ENCODE assay signal across 10 cellular contexts in the genomic region with DNA sequence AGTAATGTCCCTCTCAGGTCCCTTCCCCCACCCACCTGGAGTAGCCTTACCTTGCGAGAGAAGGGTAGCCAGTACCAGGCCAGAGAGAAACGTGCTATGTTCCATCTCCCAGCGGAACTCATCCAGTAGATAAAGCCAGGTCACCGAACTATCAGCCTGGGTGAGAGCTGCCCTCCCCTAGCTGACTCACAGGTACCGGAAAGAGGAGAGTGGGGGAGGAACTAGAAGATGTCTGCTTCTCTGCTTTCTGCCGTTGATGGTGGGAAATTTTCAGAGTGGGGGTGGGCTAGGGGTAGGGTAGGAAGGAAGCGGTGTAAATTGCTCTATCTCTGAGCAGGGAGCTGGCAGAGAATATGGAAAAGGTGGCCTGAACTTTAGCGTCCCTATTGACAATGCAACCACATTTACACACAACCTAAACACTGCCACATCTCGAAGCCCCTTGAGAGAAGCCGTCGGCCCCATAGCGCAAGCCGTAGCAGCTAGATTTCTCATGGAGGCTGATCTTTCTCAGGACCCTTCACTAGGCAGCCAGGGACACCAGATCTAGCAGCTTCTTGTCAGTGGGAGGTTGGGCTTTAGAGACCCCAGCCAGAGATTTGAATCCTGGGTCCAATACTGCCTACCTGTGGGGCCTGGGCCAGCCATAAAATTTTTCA. TPM values are rescaled to one million over a fixed set of nuclear protein-coding genes. Genes with fewer than 3 reads are reported as not detected.
DNase-seq lines count a peak whose midpoint lies in the region; ATAC-seq and TF ChIP-seq lines count a peak whose summit lies in the region.
"Had no signal": no experiment of that assay in that cellular context is flagged by ENCODE, and none has a peak within 500 bp of the region (broad histone marks: within the 10 kb centered on the region; RNA-seq: fewer than 3 reads in every experiment).

TSS of gene CD3D (minus strand) at position 203 of the 659 bp plus-strand sequence. CDS start at position 105, 98 bp downstream.

- POLR2A ChIA-PET in activated CD8-positive, alpha-beta T cell treated with anti-CD3 and anti-CD28 coated beads for 36 hours (lab: Charles Lee), result interaction anchor here (0.6 to 2.5 kb wide), 17 partner anchors 17 to 575 kb away, joined by 3 to 15 read pairs (median 4); partner anchors contain the start of genes ARCN1, JAML, KMT2A and MPZL2

- no peaks in the 10 kb centered on the region for H3K27me3 ChIP-seq in right atrium auricular region
- H3K27me3 ChIP-seq: BLaER1 had no signal

- DNase-seq in KBM-7 (peak; percentile 78), NCI-H2227 (lab: John Stamatoyannopoulos, UW; ENCODE audit: unreplicated experiment) (no peak), right atrium auricular region (ENCODE audit: low spot score) (no peak)
- DNase-seq in activated CD8-positive, alpha-beta T cell treated with anti-CD3 and anti-CD28 coated beads for 36 hours, result peak; percentile 85
- peak; percentile 70 for DNase-seq in effector CD4-positive, alpha-beta T cell
- peak; percentile 35 to 62 (median 54) for DNase-seq in stimulated activated CD4-positive, alpha-beta T cell treated with anti-CD3 and anti-CD28 coated beads, TNF-alpha, amount 100 ng/mL, for 1 hour (ENCODE audit: low read depth in 3 of 3, low spot score in 1 of 3)
- DNase-seq: NCI-H1436 had no signal

- H3K9me3 Mint-ChIP-seq in activated CD8-positive, alpha-beta T cell treated with anti-CD3 and anti-CD28 coated beads for 36 hours, result no peaks in the 10 kb centered on the region

- intact Hi-C loops in activated CD8-positive, alpha-beta T cell treated with anti-CD3 and anti-CD28 coated beads for 36 hours (cut with micrococcal nuclease), result loop anchor here (5.0 kb wide), 2 partner anchors 125 to 140 kb away; no protein-coding TSS in a partner anchor

- H3K4me1 ChIP-seq in right atrium auricular region, result no peaks in the 10 kb centered on the region

- H3K9me3 ChIP-seq in right atrium auricular region, result no peaks in the 10 kb centered on the region
- H3K9me3 ChIP-seq: BLaER1 had no signal

- peak within 1 kb of the TSS; percentile 81 for H3K4me3 Mint-ChIP-seq in activated CD8-positive, alpha-beta T cell treated with anti-CD3 and anti-CD28 coated beads for 36 hours

- no peak within 1 kb of the TSS for H3K27ac ChIP-seq in right atrium auricular region
- H3K27ac ChIP-seq: BLaER1 had no signal

- no peaks in the 10 kb centered on the region for H3K27me3 Mint-ChIP-seq in activated CD8-positive, alpha-beta T cell treated with anti-CD3 and anti-CD28 coated beads for 36 hours

- H3K36me3 Mint-ChIP-seq in activated CD8-positive, alpha-beta T cell treated with anti-CD3 and anti-CD28 coated beads for 36 hours (ENCODE audit: low read depth), result peaks cover 67% of the 10 kb centered on the region

- H3K4me3 ChIP-seq in right atrium auricular region, result no peak within 1 kb of the TSS
- H3K4me3 ChIP-seq: BLaER1 had no signal

- ATAC-seq in activated CD8-positive, alpha-beta T cell treated with anti-CD3 and anti-CD28 coated beads for 36 hours, result peak; percentile 56
- ATAC-seq in GM19395 (IDR thresholded peaks at IDR 0.05; ENCODE audit: unreplicated experiment) (no peak), GM19463 (IDR thresholded peaks at IDR 0.05; ENCODE audit: unreplicated experiment) (no peak)

- CTCF ChIA-PET in activated CD8-positive, alpha-beta T cell treated with anti-CD3 and anti-CD28 coated beads for 36 hours (lab: Charles Lee), result interaction anchor here (0.8 to 6.0 kb wide), 15 partner anchors 10 to 197 kb away, joined by 3 to 38 read pairs (median 3); partner anchors contain the start of gene UBE4A

- H3K36me3 ChIP-seq in right atrium auricular region, result no peaks in the 10 kb centered on the region
- H3K36me3 ChIP-seq: BLaER1 had no signal

- H3K27ac Mint-ChIP-seq in activated CD8-positive, alpha-beta T cell treated with anti-CD3 and anti-CD28 coated beads for 36 hours, result peak within 1 kb of the TSS; percentile 96

- no peak for TF ChIP-seq CTCF in activated CD8-positive, alpha-beta T cell treated with anti-CD3 and anti-CD28 coated beads for 36 hours (IDR thresholded peaks at IDR 0.05)
- TF ChIP-seq CTCF in right atrium auricular region (IDR thresholded peaks at IDR 0.05), result no peak

- in situ Hi-C loops in KBM-7 (cut with MboI; ENCODE audit: low pct_unique_long_range_greater_than_20kb, low sequenced_read_pairs), result no loop called here

- H3K4me1 Mint-ChIP-seq in activated CD8-positive, alpha-beta T cell treated with anti-CD3 and anti-CD28 coated beads for 36 hours (ENCODE audit: low read depth), result peaks cover 40% of the 10 kb centered on the region

RNA-seq across cellular contexts. Expression of gene CD3D, which starts in this region (rescaled TPM):
- total RNA-seq in activated CD8-positive, alpha-beta T cell treated with anti-CD3 and anti-CD28 coated beads for 36 hours, result 100 to 1,000 TPM; 316 to 325 TPM
- 1 to 10 TPM in 1 of 2 donors, not detected in 1; 1.5 TPM for total RNA-seq in right atrium auricular region

Comparison
In these comparisons a context has a peak if more than half of its experiments do, and no peak if none do; other contexts are left out.
1. RNA of gene CD3D (total RNA-seq): 316 to 325 TPM in activated CD8-positive, alpha-beta T cell treated with anti-CD3 and anti-CD28 coated beads for 36 hours; 1.5 TPM in right atrium auricular region; every median in the first group is over 100 times any median in the second.
2. DNase-seq: peak in KBM-7 (single experiment), activated CD8-positive, alpha-beta T cell treated with anti-CD3 and anti-CD28 coated beads for 36 hours (single experiment), effector CD4-positive, alpha-beta T cell (single experiment) and stimulated activated CD4-positive, alpha-beta T cell treated with anti-CD3 and anti-CD28 coated beads, TNF-alpha, amount 100 ng/mL, for 1 hour (3 of 3); none in NCI-H2227 (single experiment) and right atrium auricular region (single experiment).